In the genomic region with DNA sequence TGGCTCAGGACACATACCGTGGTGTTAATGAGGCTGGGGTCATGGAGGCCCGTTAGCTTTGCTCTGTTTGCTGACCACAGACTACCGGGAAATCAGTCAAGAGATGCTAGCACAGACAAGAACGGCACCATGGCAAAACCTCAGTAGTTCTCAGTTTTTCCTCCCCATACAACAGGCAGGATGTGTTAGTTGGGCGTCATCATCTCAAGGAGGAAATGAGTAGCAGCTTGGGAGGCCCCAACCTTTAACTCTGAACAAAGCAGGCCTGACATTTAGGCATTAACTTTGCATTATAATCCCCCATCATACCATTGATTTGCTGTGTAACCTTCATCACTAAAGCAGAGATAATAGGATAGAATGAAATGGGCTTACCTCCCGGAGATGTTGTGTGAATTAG, we compare ENCODE assay signal across 11 cellular contexts.
A peak's percentile ranks its signal among the peaks of the same experiment; 100 is the strongest.
DNase-seq lines count a peak whose midpoint lies in the region; ATAC-seq and TF ChIP-seq lines count a peak whose summit lies in the region.
"Had no signal": no experiment of that assay in that cellular context is flagged by ENCODE, and none has a peak within 500 bp of the region (broad histone marks: within the 10 kb centered on the region; RNA-seq: fewer than 3 reads in every experiment).

No MANE protein-coding gene starts in this region.

- H3K27me3 Mint-ChIP-seq in activated CD8-positive, alpha-beta T cell treated with anti-CD3 and anti-CD28 coated beads for 36 hours = no peaks in the 10 kb centered on the region
- H3K27me3 Mint-ChIP-seq in stimulated activated naive B cell treated with anti-CD40 and anti-IgM and Interleukin-4, amounts not matched to agents 10 μg/mL and 1 μg/mL and 100 μg/mL, for 72 hours = no peaks in the 10 kb centered on the region
- no peaks in the 10 kb centered on the region for H3K27me3 Mint-ChIP-seq in Caco-2 (ENCODE audit: insufficient read depth, unreplicated experiment)

- no peaks in the 10 kb centered on the region for H3K36me3 Mint-ChIP-seq in activated CD8-positive, alpha-beta T cell treated with anti-CD3 and anti-CD28 coated beads for 36 hours (ENCODE audit: low read depth)
- peaks cover 0 to 4% of the 10 kb centered on the region in 2 donors for H3K36me3 Mint-ChIP-seq in stimulated activated naive B cell treated with anti-CD40 and anti-IgM and Interleukin-4, amounts not matched to agents 10 μg/mL and 1 μg/mL and 100 μg/mL, for 72 hours
- no peaks in the 10 kb centered on the region for H3K36me3 Mint-ChIP-seq in Caco-2 (ENCODE audit: insufficient read depth, unreplicated experiment)

- H3K27me3 ChIP-seq in Caco-2 (replicated peaks; ENCODE audit: control insufficient read depth, insufficient read depth, low read length) = no peaks in the 10 kb centered on the region
- H3K27me3 ChIP-seq: left lung had no signal

- H3K36me3 ChIP-seq in Caco-2 (ENCODE audit: control insufficient read depth, insufficient read depth, low read length) = no peaks in the 10 kb centered on the region
- H3K36me3 ChIP-seq: left lung had no signal

- no peak overlapping the region for H3K4me3 Mint-ChIP-seq in activated CD8-positive, alpha-beta T cell treated with anti-CD3 and anti-CD28 coated beads for 36 hours
- H3K4me3 Mint-ChIP-seq in stimulated activated naive B cell treated with anti-CD40 and anti-IgM and Interleukin-4, amounts not matched to agents 10 μg/mL and 1 μg/mL and 100 μg/mL, for 72 hours = no peak overlapping the region
- H3K4me3 Mint-ChIP-seq in Caco-2 (ENCODE audit: unreplicated experiment) = no peak overlapping the region

- DNase-seq in activated T-cell treated with anti-CD3 and anti-CD28 coated beads for 24 hours (ENCODE audit: low read depth) = peak; percentile 7
- DNase-seq in activated T-cell treated with anti-CD3 and anti-CD28 coated beads for 4 hours = no peak
- DNase-seq in activated CD8-positive, alpha-beta T cell treated with anti-CD3 and anti-CD28 coated beads for 36 hours = peak; percentile 56
- peak; percentile 25 for DNase-seq in iPS DF 19.7 (ENCODE audit: low read depth, low spot score)
- no peak for DNase-seq in stimulated activated naive B cell treated with anti-CD40 and anti-IgM and Interleukin-4, amounts not matched to agents 10 μg/mL and 1 μg/mL and 100 μg/mL, for 72 hours
- no peak for DNase-seq in Caco-2
- DNase-seq: DMS 273 treated with DMSO at 0.1 percent for 48 hours, left lung, NCI-H345 had no signal

- H3K4me3 ChIP-seq in Caco-2 (ENCODE audit: low read depth, low read length) = no peak overlapping the region
- H3K4me3 ChIP-seq: left lung had no signal

- CTCF ChIA-PET in activated CD8-positive, alpha-beta T cell treated with anti-CD3 and anti-CD28 coated beads for 36 hours (lab: Charles Lee) = no interaction called here
- CTCF ChIA-PET in Caco-2 (lab: Charles Lee) = no interaction called here

- intact Hi-C loops in activated CD8-positive, alpha-beta T cell treated with anti-CD3 and anti-CD28 coated beads for 36 hours (cut with micrococcal nuclease) = no loop called here
- intact Hi-C loops in Caco-2 (cut with micrococcal nuclease; ENCODE audit: unreplicated experiment) = no loop called here

- peaks cover 10% of the 10 kb centered on the region for H3K4me1 Mint-ChIP-seq in activated CD8-positive, alpha-beta T cell treated with anti-CD3 and anti-CD28 coated beads for 36 hours (ENCODE audit: low read depth)
- peaks cover 5 to 7% of the 10 kb centered on the region in 2 donors for H3K4me1 Mint-ChIP-seq in stimulated activated naive B cell treated with anti-CD40 and anti-IgM and Interleukin-4, amounts not matched to agents 10 μg/mL and 1 μg/mL and 100 μg/mL, for 72 hours
- no peaks in the 10 kb centered on the region for H3K4me1 Mint-ChIP-seq in Caco-2 (ENCODE audit: low read depth, unreplicated experiment)

- no TSS peak for BruUV-seq in Caco-2 (replicated peaks; lab: Mats Ljungman, UMichigan)

- H3K4me1 ChIP-seq in Caco-2 = no peaks in the 10 kb centered on the region
- H3K4me1 ChIP-seq: left lung had no signal

- TF ChIP-seq CTCF in activated CD8-positive, alpha-beta T cell treated with anti-CD3 and anti-CD28 coated beads for 36 hours (IDR thresholded peaks at IDR 0.05) = no peak
- TF ChIP-seq CTCF in Caco-2 (IDR thresholded peaks at IDR 0.05; ENCODE audit: insufficient read depth in 1 of 2, low read depth in 1 of 2, low read length in 1 of 2, severe bottlenecking in 1 of 2, unreplicated experiment in 1 of 2) = no peak

- H3K9me3 ChIP-seq in Caco-2 = no peaks in the 10 kb centered on the region
- H3K9me3 ChIP-seq: left lung had no signal

- peak overlapping the region; percentile 88 for H3K27ac Mint-ChIP-seq in activated CD8-positive, alpha-beta T cell treated with anti-CD3 and anti-CD28 coated beads for 36 hours
- no peak overlapping the region for H3K27ac Mint-ChIP-seq in stimulated activated naive B cell treated with anti-CD40 and anti-IgM and Interleukin-4, amounts not matched to agents 10 μg/mL and 1 μg/mL and 100 μg/mL, for 72 hours
- no peak overlapping the region for H3K27ac Mint-ChIP-seq in Caco-2 (ENCODE audit: unreplicated experiment)

- POLR2A ChIA-PET in activated CD8-positive, alpha-beta T cell treated with anti-CD3 and anti-CD28 coated beads for 36 hours (lab: Charles Lee) = no interaction called here
- POLR2A ChIA-PET in Caco-2 (lab: Charles Lee) = no interaction called here

- no peaks in the 10 kb centered on the region for H3K9me3 Mint-ChIP-seq in activated CD8-positive, alpha-beta T cell treated with anti-CD3 and anti-CD28 coated beads for 36 hours
- H3K9me3 Mint-ChIP-seq in stimulated activated naive B cell treated with anti-CD40 and anti-IgM and Interleukin-4, amounts not matched to agents 10 μg/mL and 1 μg/mL and 100 μg/mL, for 72 hours = peaks cover 0 to 3% of the 10 kb centered on the region in 2 donors
- no peaks in the 10 kb centered on the region for H3K9me3 Mint-ChIP-seq in Caco-2 (ENCODE audit: unreplicated experiment)

- peak; percentile 97 for ATAC-seq in activated CD8-positive, alpha-beta T cell treated with anti-CD3 and anti-CD28 coated beads for 36 hours
- peak; percentile 70 to 77 for ATAC-seq in stimulated activated naive B cell treated with anti-CD40 and anti-IgM and Interleukin-4, amounts not matched to agents 10 μg/mL and 1 μg/mL and 100 μg/mL, for 72 hours (replicated peaks)
- ATAC-seq in HG02885 (IDR thresholded peaks at IDR 0.05; ENCODE audit: poor library complexity, unreplicated experiment) = no peak
- no peak for ATAC-seq in GM18520 (IDR thresholded peaks at IDR 0.05; ENCODE audit: unreplicated experiment)
- ATAC-seq: left lung had no signal

Comparison
In these comparisons a context has a peak if more than half of its experiments do, and no peak if none do; other contexts are left out.
1. DNase-seq: peak in activated T-cell treated with anti-CD3 and anti-CD28 coated beads for 24 hours (single experiment), activated CD8-positive, alpha-beta T cell treated with anti-CD3 and anti-CD28 coated beads for 36 hours (single experiment) and iPS DF 19.7 (single experiment); none in activated T-cell treated with anti-CD3 and anti-CD28 coated beads for 4 hours (single experiment), stimulated activated naive B cell treated with anti-CD40 and anti-IgM and Interleukin-4, amounts not matched to agents 10 μg/mL and 1 μg/mL and 100 μg/mL, for 72 hours (single experiment) and Caco-2 (0 of 2).
2. ATAC-seq: peak in activated CD8-positive, alpha-beta T cell treated with anti-CD3 and anti-CD28 coated beads for 36 hours (single experiment) and stimulated activated naive B cell treated with anti-CD40 and anti-IgM and Interleukin-4, amounts not matched to agents 10 μg/mL and 1 μg/mL and 100 μg/mL, for 72 hours (2 of 2); none in HG02885 (single experiment) and GM18520 (single experiment).